In the genomic region with DNA sequence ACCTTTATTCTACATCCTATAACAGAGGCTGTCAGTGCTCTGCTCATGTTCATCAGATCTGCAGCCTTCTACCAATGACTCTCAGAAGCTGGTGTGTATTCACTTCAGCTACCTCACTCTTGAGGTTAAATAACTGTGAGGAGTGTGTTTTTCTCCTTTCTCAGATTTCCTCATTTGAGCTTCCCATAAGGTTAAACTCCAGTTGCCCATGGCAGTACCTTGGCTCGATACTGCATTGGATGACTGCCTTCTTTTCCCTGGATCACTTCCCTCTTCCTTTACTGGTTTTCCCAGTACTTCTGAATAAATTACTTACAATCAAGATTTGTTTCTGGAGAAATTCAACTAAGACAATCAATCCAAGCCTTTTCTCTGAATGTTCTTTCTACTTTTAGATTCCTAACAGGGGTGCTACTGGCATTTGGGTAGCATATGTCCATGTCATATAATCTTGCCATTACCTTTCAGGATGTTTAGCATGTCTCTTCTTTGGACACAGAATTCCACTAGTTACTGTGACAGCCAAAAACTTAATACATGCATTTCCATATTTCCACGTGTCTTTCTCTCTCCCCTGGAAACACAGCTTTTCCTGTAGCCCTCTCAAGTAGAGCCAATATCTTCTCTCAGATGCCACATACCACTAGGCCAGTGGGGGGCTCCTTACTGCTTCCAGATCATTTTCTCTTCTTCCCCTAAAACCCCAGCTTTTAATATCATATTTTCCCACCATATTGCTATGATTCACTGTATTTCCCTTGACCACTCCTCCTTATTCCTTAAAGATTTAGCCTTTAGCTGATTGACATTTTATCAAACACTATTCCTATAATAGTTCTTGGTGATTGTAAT, we compare ENCODE assay signal across 19 cellular contexts. TPM values are rescaled to one million over a fixed set of nuclear protein-coding genes. Genes with fewer than 3 reads are reported as not detected.
DNase-seq lines count a peak whose midpoint lies in the region; ATAC-seq and TF ChIP-seq lines count a peak whose summit lies in the region.
"Had no signal": no experiment of that assay in that cellular context is flagged by ENCODE, and none has a peak within 500 bp of the region (broad histone marks: within the 10 kb centered on the region; RNA-seq: fewer than 3 reads in every experiment).

No MANE protein-coding gene starts in this region.

- peaks cover 5% of the 10 kb centered on the region; the same call in 1 of the 3 replicates for H3K36me3 Mint-ChIP-seq in GM23338 (ENCODE audit: low read depth)
- H3K36me3 Mint-ChIP-seq: activated naive CD8-positive, alpha-beta T cell treated with anti-CD3 and anti-CD28 coated beads, Interleukin-2, amount 10 ng/mL, durations not matched to agents 7 days and 5 days; natural killer cell had no signal

- H3K4me2 ChIP-seq in GM23338 (no peak overlapping the region), PC-3 (ENCODE audit: low read length) (no peak overlapping the region)

- H3K36me3 ChIP-seq in A673 (ENCODE audit: insufficient read depth, low read length, poor library complexity, severe bottlenecking) (no peaks in the 10 kb centered on the region), GM23338 (ENCODE audit: insufficient read depth) (no peaks in the 10 kb centered on the region), PC-3 (ENCODE audit: low read depth, low read length) (no peaks in the 10 kb centered on the region), Peyer's patch (no peaks in the 10 kb centered on the region)

- peak; percentile 62 for ATAC-seq in GM23338
- ATAC-seq in PC-3 = no peak
- ATAC-seq: left cardiac atrium, natural killer cell had no signal

- H3K4me3 ChIP-seq in A673 (ENCODE audit: low read depth, low read length, poor library complexity, severe bottlenecking) = no peak overlapping the region
- H3K4me3 ChIP-seq in GM23338 = no peak overlapping the region
- H3K4me3 ChIP-seq in PC-3 (ENCODE audit: low read length) = no peak overlapping the region
- H3K4me3 ChIP-seq in fibroblast of the aortic adventitia (ENCODE audit: low read depth, low read length) = no peak overlapping the region
- no peak overlapping the region for H3K4me3 ChIP-seq in Peyer's patch

- H3K9me2 ChIP-seq in GM23338 (ENCODE audit: insufficient read depth) = no peaks in the 10 kb centered on the region
- no peaks in the 10 kb centered on the region for H3K9me2 ChIP-seq in PC-3 (replicated peaks; ENCODE audit: low read length)

- no peak for DNase-seq in A673 (ENCODE audit: low spot score)
- peak; percentile 48 for DNase-seq in GM23338 (ENCODE audit: low spot score)
- no peak for DNase-seq in PC-3
- peak; percentile 37 for DNase-seq in fibroblast of the aortic adventitia (ENCODE audit: low read depth)
- DNase-seq in stimulated activated CD4-positive, alpha-beta T cell treated with anti-CD3 and anti-CD28 coated beads, Interleukin-12 subunit alpha, Interleukin-12 subunit beta, amount 100 ng/mL, for 4 hours = no peak
- DNase-seq in Peyer's patch = no peak
- DNase-seq in DMS53 treated with DMSO at 0.1 percent for 48 hours (lab: John Stamatoyannopoulos, UW; ENCODE audit: unreplicated experiment) = no peak
- no peak for DNase-seq in kidney glomerular epithelial cell (lab: John Stamatoyannopoulos, UW)
- DNase-seq: activated CD4-positive, CD25-positive, alpha-beta regulatory T cell treated with anti-CD3 and anti-CD28 coated beads, Interleukin-2, amount 50 U/mL, for 72 hours; activated naive CD8-positive, alpha-beta T cell treated with anti-CD3 and anti-CD28 coated beads, Interleukin-2, amount 10 ng/mL, durations not matched to agents 7 days and 5 days; left cardiac atrium; natural killer cell; NCI-H1436; NCI-H2171 treated with DMSO at 0.1 percent for 48 hours; NCI-H774; stimulated activated CD4-positive, alpha-beta T cell treated with anti-CD3 and anti-CD28 coated beads, Interleukin-2, amount 100 ng/mL, for 48 hours had no signal

- CTCF ChIA-PET in A673 (lab: Charles Lee) (no interaction called here), PC-3 (lab: Charles Lee) (no interaction called here)

- intact Hi-C loops in A673 (cut with micrococcal nuclease; ENCODE audit: unreplicated experiment) (loop anchor here (5.0 kb wide), 1 partner anchor 301 kb away; no protein-coding TSS in a partner anchor), PC-3 (cut with micrococcal nuclease) (no loop called here)

- H3K4me1 Mint-ChIP-seq in GM23338 = no peaks in the 10 kb centered on the region
- H3K4me1 Mint-ChIP-seq: activated naive CD8-positive, alpha-beta T cell treated with anti-CD3 and anti-CD28 coated beads, Interleukin-2, amount 10 ng/mL, durations not matched to agents 7 days and 5 days; natural killer cell had no signal

- peaks cover 4% of the 10 kb centered on the region; the same call in 2 of the 3 replicates for H3K9me3 Mint-ChIP-seq in GM23338
- H3K9me3 Mint-ChIP-seq: natural killer cell had no signal

- no peak overlapping the region for H3K27ac ChIP-seq in A673 (ENCODE audit: low read depth, low read length, poor library complexity, severe bottlenecking)
- no peak overlapping the region for H3K27ac ChIP-seq in GM23338 (ENCODE audit: low read depth)
- no peak overlapping the region for H3K27ac ChIP-seq in PC-3 (ENCODE audit: low read length)
- no peak overlapping the region for H3K27ac ChIP-seq in Peyer's patch
- H3K27ac ChIP-seq: epithelial cell of prostate, parathyroid adenoma had no signal

- H2AFZ ChIP-seq in GM23338 (no peak overlapping the region), PC-3 (ENCODE audit: low read length) (no peak overlapping the region)
- H2AFZ ChIP-seq: parathyroid adenoma had no signal

- POLR2A ChIA-PET in A673 (lab: Charles Lee; ENCODE audit: low non-redundant PET) = no interaction called here
- POLR2A ChIA-PET in PC-3 (lab: Charles Lee; ENCODE audit: unreplicated experiment) = no interaction called here

- no peaks in the 10 kb centered on the region for H3K27me3 ChIP-seq in A673 (replicated peaks; ENCODE audit: insufficient read depth, low read depth, low read length, poor library complexity)
- H3K27me3 ChIP-seq in GM23338 (ENCODE audit: insufficient read depth) = no peaks in the 10 kb centered on the region
- H3K27me3 ChIP-seq in PC-3 (ENCODE audit: low read length) = no peaks in the 10 kb centered on the region
- no peaks in the 10 kb centered on the region for H3K27me3 ChIP-seq in Peyer's patch

- no peak overlapping the region for H3K9ac ChIP-seq in PC-3 (ENCODE audit: low read length)
- H3K9ac ChIP-seq: parathyroid adenoma had no signal

- BruUV-seq in A673 (replicated peaks; lab: Mats Ljungman, UMichigan) = no TSS peak
- BruUV-seq in PC-3 (replicated peaks; lab: Mats Ljungman, UMichigan) = no TSS peak

- H3F3A ChIP-seq in GM23338 (replicated peaks; ENCODE audit: low read depth) (no peaks in the 10 kb centered on the region), PC-3 (ENCODE audit: low read length, unreplicated experiment) (no peaks in the 10 kb centered on the region)

- no peaks in the 10 kb centered on the region for H3K27me3 Mint-ChIP-seq in GM23338 (ENCODE audit: insufficient read depth, low read depth, poor library complexity)

- no peaks in the 10 kb centered on the region for H3K4me1 ChIP-seq in A673 (ENCODE audit: insufficient read depth, low read length, poor library complexity, severe bottlenecking)
- no peaks in the 10 kb centered on the region for H3K4me1 ChIP-seq in GM23338 (ENCODE audit: insufficient read depth)
- peaks cover 9% of the 10 kb centered on the region for H3K4me1 ChIP-seq in PC-3 (ENCODE audit: insufficient read depth, low read length)
- no peaks in the 10 kb centered on the region for H3K4me1 ChIP-seq in Peyer's patch
- H3K4me1 ChIP-seq: parathyroid adenoma had no signal

- no peak overlapping the region for H3K4me3 Mint-ChIP-seq in GM23338
- H3K4me3 Mint-ChIP-seq: activated naive CD8-positive, alpha-beta T cell treated with anti-CD3 and anti-CD28 coated beads, Interleukin-2, amount 10 ng/mL, durations not matched to agents 7 days and 5 days; activated T-helper 1 cell treated with anti-CD3 and anti-CD28 coated beads, Interleukin-12 subunit alpha, Interleukin-12 subunit beta, Interleukin-2, Interleukin-4 antibody, amounts not matched to agents 30 ng/mL and 10 ng/mL and 1 ng/mL, durations not matched to agents 14 hours and 24 hours and 36 hours; natural killer cell had no signal

- peak; percentile 43 for TF ChIP-seq CTCF in A673 (conservative IDR thresholded peaks at IDR 0.05; ENCODE audit: low read depth, low read length)
- TF ChIP-seq CTCF in GM23338 (conservative IDR thresholded peaks at IDR 0.05; ENCODE audit: low read depth in 2 of 2) = peak; percentile 45 to 63
- TF ChIP-seq CTCF in PC-3 (conservative IDR thresholded peaks at IDR 0.05; ENCODE audit: low read depth, low read length) = 0 out of 2 replicates have a peak, but pooled peaks have one; percentile 21
- TF ChIP-seq CTCF in fibroblast of the aortic adventitia (IDR thresholded peaks at IDR 0.05; ENCODE audit: insufficient read depth, low read length) = no peak
- TF ChIP-seq CTCF in Peyer's patch (IDR thresholded peaks at IDR 0.05) = no peak

- H3K79me2 ChIP-seq in GM23338 (replicated peaks; ENCODE audit: insufficient read depth) (no peaks in the 10 kb centered on the region), PC-3 (ENCODE audit: low read length) (no peaks in the 10 kb centered on the region)

- H4K20me1 ChIP-seq in GM23338 (replicated peaks; ENCODE audit: insufficient read depth) = no peaks in the 10 kb centered on the region
- H4K20me1 ChIP-seq in PC-3 (ENCODE audit: low read length) = no peaks in the 10 kb centered on the region

- no peak for TF ChIP-seq POLR2A in Peyer's patch (IDR thresholded peaks at IDR 0.05)

- H3K9me3 ChIP-seq in A673 (ENCODE audit: low read depth, low read length, poor library complexity, severe bottlenecking) (no peaks in the 10 kb centered on the region), PC-3 (ENCODE audit: low read length) (no peaks in the 10 kb centered on the region), Peyer's patch (no peaks in the 10 kb centered on the region)

- no peak overlapping the region for H3K27ac Mint-ChIP-seq in GM23338
- H3K27ac Mint-ChIP-seq: activated naive CD8-positive, alpha-beta T cell treated with anti-CD3 and anti-CD28 coated beads, Interleukin-2, amount 10 ng/mL, durations not matched to agents 7 days and 5 days; activated T-helper 1 cell treated with anti-CD3 and anti-CD28 coated beads, Interleukin-12 subunit alpha, Interleukin-12 subunit beta, Interleukin-2, Interleukin-4 antibody, amounts not matched to agents 30 ng/mL and 10 ng/mL and 1 ng/mL, durations not matched to agents 14 hours and 24 hours and 36 hours; natural killer cell had no signal

RNA-seq across cellular contexts. Expression of a gene that starts 15.0 kb away (rescaled TPM):
- total RNA-seq in A673 (2021) (20.3 and 21.1 TPM in 2 replicates), PC-3 (2014; rRNA removed) (9.3 and 10.2 TPM in 2 replicates), fibroblast of the aortic adventitia (ENCODE audit: low replicate concordance) (16.9 and 18.4 TPM in 2 replicates), Peyer's patch (10 to 100 TPM; 18.8 to 28.1 (median 21.9) TPM)
- 13.5 and 15.4 TPM in 2 replicates for total RNA-seq in GM23338 (2014; rRNA removed; shearing (Covaris generic))
- polyA plus RNA-seq in GM23338 (2016; fragmentation: Nextera tagmentation; extraction: Ambion mirVana) = 3.1 and 4.5 TPM in 2 replicates

Comparison
In these comparisons a context has a peak if more than half of its experiments do, and no peak if none do; other contexts are left out.
1. DNase-seq: peak in GM23338 (single experiment) and fibroblast of the aortic adventitia (single experiment); none in A673 (single experiment), PC-3 (single experiment), stimulated activated CD4-positive, alpha-beta T cell treated with anti-CD3 and anti-CD28 coated beads, Interleukin-12 subunit alpha, Interleukin-12 subunit beta, amount 100 ng/mL, for 4 hours (single experiment), Peyer's patch (0 of 3), DMS53 treated with DMSO at 0.1 percent for 48 hours (single experiment) and kidney glomerular epithelial cell (single experiment).
2. CTCF ChIP-seq: peak in A673 (single experiment), GM23338 (2 of 2) and PC-3 (single experiment); none in fibroblast of the aortic adventitia (single experiment) and Peyer's patch (0 of 6).